In the genomic region with DNA sequence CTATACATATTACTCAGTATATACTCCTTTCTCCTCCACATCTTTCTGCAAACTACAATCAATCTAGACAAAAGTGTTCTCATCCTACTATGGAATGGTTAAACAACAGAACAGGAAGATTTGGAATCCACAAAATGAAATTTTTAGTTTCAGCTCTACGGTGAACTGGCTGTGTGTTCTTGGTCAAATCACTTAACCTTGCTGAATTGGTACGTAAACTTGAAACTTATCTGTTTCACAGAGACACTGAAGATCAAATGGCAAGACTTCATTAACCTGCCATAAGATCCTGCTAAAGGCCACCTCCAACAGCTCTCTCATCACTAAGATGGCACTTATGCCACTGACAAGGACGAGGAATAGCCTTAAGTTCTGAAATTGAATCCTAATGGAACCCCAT, we compare ENCODE assay signal across 9 cellular contexts.
DNase-seq lines count a peak whose midpoint lies in the region; ATAC-seq and TF ChIP-seq lines count a peak whose summit lies in the region.
"Had no signal": no experiment of that assay in that cellular context is flagged by ENCODE, and none has a peak within 500 bp of the region (broad histone marks: within the 10 kb centered on the region; RNA-seq: fewer than 3 reads in every experiment).

No MANE protein-coding gene starts in this region.

- TF ChIP-seq CTCF in DND-41 (IDR thresholded peaks at IDR 0.05; ENCODE audit: borderline replicate concordance, extremely low read depth, low read length, poor library complexity, severe bottlenecking) (no peak), OCI-LY1 (IDR thresholded peaks at IDR 0.05; ENCODE audit: low read length) (no peak), parathyroid adenoma (IDR thresholded peaks at IDR 0.05) (no peak)

- ATAC-seq in DND-41 (ENCODE audit: insufficient read depth, low read depth) (no peak), HG03135 (IDR thresholded peaks at IDR 0.05; ENCODE audit: unreplicated experiment) (no peak), GM18907 (IDR thresholded peaks at IDR 0.05; ENCODE audit: unreplicated experiment) (no peak)
- ATAC-seq: mucosa of descending colon had no signal

- H3K27ac ChIP-seq in DND-41 (ENCODE audit: low read length) (no peak overlapping the region), OCI-LY1 (ENCODE audit: low read depth, low read length, poor library complexity, severe bottlenecking) (no peak overlapping the region), parathyroid adenoma (no peak overlapping the region)

- peaks cover 7% of the 10 kb centered on the region for H3K9me3 ChIP-seq in DND-41 (ENCODE audit: insufficient read depth, low read length, severe bottlenecking)
- H3K9me3 ChIP-seq in OCI-LY1 (ENCODE audit: low read length): peaks cover 6% of the 10 kb centered on the region; the same call in 1 of the 2 replicates
- no peaks in the 10 kb centered on the region for H3K9me3 ChIP-seq in endocrine pancreas (ENCODE audit: control insufficient read depth, low read length)
- H3K9me3 ChIP-seq in parathyroid adenoma (ENCODE audit: control insufficient read depth, low read length): no peaks in the 10 kb centered on the region
- H3K9me3 ChIP-seq: mucosa of descending colon had no signal

- no peaks in the 10 kb centered on the region for H3K27me3 ChIP-seq in DND-41 (ENCODE audit: insufficient read depth, low read length, poor library complexity)
- H3K27me3 ChIP-seq in OCI-LY1 (ENCODE audit: insufficient read depth, low read length): no peaks in the 10 kb centered on the region
- H3K27me3 ChIP-seq in endocrine pancreas (ENCODE audit: control insufficient read depth, insufficient read depth, low read length): no peaks in the 10 kb centered on the region
- no peaks in the 10 kb centered on the region for H3K27me3 ChIP-seq in parathyroid adenoma (ENCODE audit: control insufficient read depth, insufficient read depth, low read length)

- H3K4me3 ChIP-seq in DND-41 (ENCODE audit: low read depth in 1 of 2, low read length in 2 of 2) (peak overlapping the region; percentile 73 to 79; a peak in 3 of 4 replicates), OCI-LY1 (ENCODE audit: low read depth, low read length, poor library complexity, severe bottlenecking) (peak overlapping the region; percentile 75), endocrine pancreas (ENCODE audit: control insufficient read depth, insufficient read depth, low read length) (peak overlapping the region; percentile 94), parathyroid adenoma (ENCODE audit: low read depth, low read length) (peak overlapping the region; percentile 96)
- H3K4me3 ChIP-seq: mucosa of descending colon had no signal

- H4K20me1 ChIP-seq in DND-41 (ENCODE audit: insufficient read depth, low read length) (no peaks in the 10 kb centered on the region), OCI-LY1 (ENCODE audit: insufficient read depth, low read length) (no peaks in the 10 kb centered on the region)

- DNase-seq in DND-41 (no peak), GDM1 (lab: John Stamatoyannopoulos, UW) (no peak), islet precursor cell (no peak)
- DNase-seq: mucosa of descending colon had no signal

- H3F3A ChIP-seq in OCI-LY1 (ENCODE audit: insufficient read depth, low read length): no peaks in the 10 kb centered on the region

- H2AFZ ChIP-seq in DND-41 (ENCODE audit: low read depth, low read length): no peak overlapping the region
- no peak overlapping the region for H2AFZ ChIP-seq in OCI-LY1 (ENCODE audit: low read length)
- H2AFZ ChIP-seq in parathyroid adenoma: no peak overlapping the region

- H3K4me1 ChIP-seq in DND-41 (ENCODE audit: insufficient read depth, low read length) (peaks cover 27% of the 10 kb centered on the region), OCI-LY1 (ENCODE audit: insufficient read depth, low read length, severe bottlenecking) (peaks cover 30% of the 10 kb centered on the region), endocrine pancreas (ENCODE audit: control insufficient read depth, insufficient read depth, low read length) (peaks cover 18% of the 10 kb centered on the region), parathyroid adenoma (peaks cover 20% of the 10 kb centered on the region)

- peaks cover 54% of the 10 kb centered on the region for H3K79me2 ChIP-seq in DND-41 (ENCODE audit: insufficient read depth, low read length)
- peaks cover 36% of the 10 kb centered on the region for H3K79me2 ChIP-seq in OCI-LY1 (ENCODE audit: insufficient read depth, low read length)
- peaks cover 40% of the 10 kb centered on the region for H3K79me2 ChIP-seq in parathyroid adenoma

- H3K4me2 ChIP-seq in DND-41 (ENCODE audit: insufficient read depth, low read length) (peak overlapping the region; percentile 92), OCI-LY1 (ENCODE audit: low read length) (peak overlapping the region; percentile 80), parathyroid adenoma (ENCODE audit: low read length) (peak overlapping the region; percentile 89)

- H3K9me2 ChIP-seq in OCI-LY1 (ENCODE audit: low read depth, low read length): no peaks in the 10 kb centered on the region

- peak overlapping the region; percentile 89; the same call in 1 of the 2 replicates for H3K9ac ChIP-seq in DND-41 (ENCODE audit: low read depth, low read length)
- H3K9ac ChIP-seq in OCI-LY1 (ENCODE audit: low read length): peak overlapping the region; percentile 74
- H3K9ac ChIP-seq in endocrine pancreas (ENCODE audit: control insufficient read depth, insufficient read depth, low read length): peak overlapping the region; percentile 80
- H3K9ac ChIP-seq in parathyroid adenoma: no peak overlapping the region

- H3K36me3 ChIP-seq in DND-41 (ENCODE audit: insufficient read depth, low read length) (peaks cover 21% of the 10 kb centered on the region), OCI-LY1 (ENCODE audit: insufficient read depth, low read length) (peaks cover 37% of the 10 kb centered on the region), endocrine pancreas (ENCODE audit: control insufficient read depth, insufficient read depth, low read length) (peaks cover 8% of the 10 kb centered on the region), parathyroid adenoma (ENCODE audit: control insufficient read depth, insufficient read depth, low read length) (no peaks in the 10 kb centered on the region)
